In genomic region chr1:164670026-164670425, GRCh38 we compare ENCODE assay signal across 15 cellular contexts.
"Had no signal": no experiment of that assay in that cellular context is flagged by ENCODE, and none has a peak within 500 bp of the region (broad histone marks: within the 10 kb centered on the region; RNA-seq: fewer than 3 reads in every experiment).

No MANE protein-coding gene starts in this region.

- H3K9me3 ChIP-seq: thyroid gland had no signal

- H3K4me1 Mint-ChIP-seq: activated naive CD4-positive, alpha-beta T cell treated with anti-CD3 and anti-CD28 coated beads, Interleukin-2, amount 10 ng/mL, durations not matched to agents 7 days and 5 days; activated naive CD8-positive, alpha-beta T cell treated with anti-CD3 and anti-CD28 coated beads, Interleukin-2, amount 50 U/mL, for 24 hours; stimulated activated naive B cell treated with anti-CD40 and anti-IgM and Interleukin-4, amounts not matched to agents 10 μg/mL and 1 μg/mL and 100 μg/mL, for 72 hours had no signal

- ATAC-seq: activated naive CD8-positive, alpha-beta T cell treated with anti-CD3 and anti-CD28 coated beads, Interleukin-2, amount 50 U/mL, for 24 hours; activated T-cell treated with anti-CD3 and anti-CD28 coated beads, Interleukin-2, amount 50 U/mL, for 4 hours; left ventricle myocardium superior; naive thymus-derived CD8-positive, alpha-beta T cell; stimulated activated naive B cell treated with anti-CD40 and anti-IgM and Interleukin-4, amounts not matched to agents 10 μg/mL and 1 μg/mL and 100 μg/mL, for 72 hours had no signal

- H3K4me3 ChIP-seq: thyroid gland had no signal

- DNase-seq: activated CD4-positive, alpha-beta T cell treated with anti-CD3 and anti-CD28 coated beads, Interleukin-2, amount 50 U/mL, for 1 hour; activated CD4-positive, CD25-positive, alpha-beta regulatory T cell treated with anti-CD3 and anti-CD28 coated beads, Interleukin-2, amount 50 U/mL, for 72 hours; activated CD8-positive, alpha-beta memory T cell treated with anti-CD3 and anti-CD28 coated beads, Interleukin-2, amount 50 U/mL, for 4 hours; activated naive CD4-positive, alpha-beta T cell treated with anti-CD3 and anti-CD28 coated beads, Interleukin-2, amount 10 ng/mL, durations not matched to agents 7 days and 5 days; activated naive CD8-positive, alpha-beta T cell treated with anti-CD3 and anti-CD28 coated beads, Interleukin-2, amount 50 U/mL, for 24 hours; activated T-cell treated with anti-CD3 and anti-CD28 coated beads, Interleukin-2, amount 50 U/mL, for 4 hours; anterior cingulate cortex; dermis blood vessel endothelial cell; effector memory CD4-positive, alpha-beta T cell; left ventricle myocardium superior; naive thymus-derived CD8-positive, alpha-beta T cell; nucleus accumbens; stimulated activated naive B cell treated with anti-CD40 and anti-IgM and Interleukin-4, amounts not matched to agents 10 μg/mL and 1 μg/mL and 100 μg/mL, for 72 hours; T1000; thyroid gland had no signal

- H3K27ac ChIP-seq: thyroid gland had no signal

- H3K36me3 Mint-ChIP-seq: activated naive CD4-positive, alpha-beta T cell treated with anti-CD3 and anti-CD28 coated beads, Interleukin-2, amount 10 ng/mL, durations not matched to agents 7 days and 5 days; stimulated activated naive B cell treated with anti-CD40 and anti-IgM and Interleukin-4, amounts not matched to agents 10 μg/mL and 1 μg/mL and 100 μg/mL, for 72 hours had no signal

- H3K27me3 Mint-ChIP-seq: activated naive CD4-positive, alpha-beta T cell treated with anti-CD3 and anti-CD28 coated beads, Interleukin-2, amount 10 ng/mL, durations not matched to agents 7 days and 5 days; activated naive CD8-positive, alpha-beta T cell treated with anti-CD3 and anti-CD28 coated beads, Interleukin-2, amount 50 U/mL, for 24 hours; stimulated activated naive B cell treated with anti-CD40 and anti-IgM and Interleukin-4, amounts not matched to agents 10 μg/mL and 1 μg/mL and 100 μg/mL, for 72 hours had no signal

- H3K27ac Mint-ChIP-seq: activated naive CD4-positive, alpha-beta T cell treated with anti-CD3 and anti-CD28 coated beads, Interleukin-2, amount 10 ng/mL, durations not matched to agents 7 days and 5 days; activated naive CD8-positive, alpha-beta T cell treated with anti-CD3 and anti-CD28 coated beads, Interleukin-2, amount 50 U/mL, for 24 hours; naive thymus-derived CD8-positive, alpha-beta T cell; stimulated activated naive B cell treated with anti-CD40 and anti-IgM and Interleukin-4, amounts not matched to agents 10 μg/mL and 1 μg/mL and 100 μg/mL, for 72 hours had no signal

- H3K4me3 Mint-ChIP-seq: activated naive CD4-positive, alpha-beta T cell treated with anti-CD3 and anti-CD28 coated beads, Interleukin-2, amount 10 ng/mL, durations not matched to agents 7 days and 5 days; activated naive CD8-positive, alpha-beta T cell treated with anti-CD3 and anti-CD28 coated beads, Interleukin-2, amount 50 U/mL, for 24 hours; activated T-cell treated with anti-CD3 and anti-CD28 coated beads, Interleukin-2, amount 50 U/mL, for 4 hours; naive thymus-derived CD8-positive, alpha-beta T cell; stimulated activated naive B cell treated with anti-CD40 and anti-IgM and Interleukin-4, amounts not matched to agents 10 μg/mL and 1 μg/mL and 100 μg/mL, for 72 hours had no signal

- H3K27me3 ChIP-seq: thyroid gland had no signal

- H3K36me3 ChIP-seq: thyroid gland had no signal
